ENCODE assay signal across 8 cellular contexts in genomic region chr6:26025894-26026832, GRCh38.
DNase-seq lines count a peak whose midpoint lies in the region; TF ChIP-seq lines count a peak whose summit lies in the region.

No MANE protein-coding gene starts in this region.

- no peaks in the 10 kb centered on the region for H3K27me3 Mint-ChIP-seq in osteocyte (ENCODE audit: unreplicated experiment)

- peaks cover 39% of the 10 kb centered on the region for H3K4me1 Mint-ChIP-seq in osteocyte (ENCODE audit: unreplicated experiment)

- H3K4me3 ChIP-seq in HFF-Myc (replicated peaks; ENCODE audit: low read depth, low read length): peak overlapping the region; percentile 59
- peak overlapping the region; percentile 55 for H3K4me3 ChIP-seq in NB4 (ENCODE audit: low read depth, low read length)
- H3K4me3 ChIP-seq in transverse colon: peak overlapping the region; percentile 48 to 66 (median 55)

- no peaks in the 10 kb centered on the region for H3K36me3 Mint-ChIP-seq in osteocyte (ENCODE audit: unreplicated experiment)

- H3K27me3 ChIP-seq in transverse colon: no peaks in the 10 kb centered on the region

- peak overlapping the region; percentile 98 for H3K27ac Mint-ChIP-seq in osteocyte (ENCODE audit: unreplicated experiment)

- no peaks in the 10 kb centered on the region for H3K9me3 ChIP-seq in transverse colon

- H3K9me3 Mint-ChIP-seq in osteocyte (ENCODE audit: unreplicated experiment): no peaks in the 10 kb centered on the region

- DNase-seq in GDM1 (lab: John Stamatoyannopoulos, UW) (peak; percentile 84), HFF-Myc (ENCODE audit: extremely low read depth, low read depth) (peak; percentile 91), NB4 (ENCODE audit: low read depth) (peak; percentile 97), SK-N-DZ (ENCODE audit: low spot score) (peak; percentile 95), head of caudate nucleus (peak; percentile 70 to 93 (median 84)), osteocyte (ENCODE audit: extremely low spot score, unreplicated experiment) (peak; percentile 95), transverse colon (peak; percentile 98)
- peak; percentile 86 for DNase-seq in activated naive CD4-positive, alpha-beta T cell treated with anti-CD3 and anti-CD28 coated beads, Interleukin-2, amount 50 U/mL, for 16 hours

- peaks cover 0 to 25% (median 18%) of the 10 kb centered on the region in 4 donors for H3K4me1 ChIP-seq in transverse colon

- no peak for TF ChIP-seq EP300 in transverse colon (IDR thresholded peaks at IDR 0.05; ENCODE audit: low read depth)

- intact Hi-C loops in head of caudate nucleus (cut with DNase I) (no loop called here), transverse colon (cut with DNase I; ENCODE audit: low total_unique reads) (no loop called here)

- no peak for TF ChIP-seq POLR2A in NB4 (IDR thresholded peaks at IDR 0.05; ENCODE audit: extremely low read depth, insufficient read length)
- no peak for TF ChIP-seq POLR2A in transverse colon (IDR thresholded peaks at IDR 0.05)

- in situ Hi-C loops in transverse colon (cut with MboI; ENCODE audit: low pct_ligation_motif_present in 1 of 4, low pct_unique_long_range_greater_than_20kb in 1 of 4, low sequenced_read_pairs in 3 of 4): loop anchor here in 3 of 4 donors (10.0 to 25.0 kb wide), 3 partner anchors 179 to 1786 kb away; a partner anchor contains a TSS

- H3K36me3 ChIP-seq in transverse colon: no peaks in the 10 kb centered on the region

- peak overlapping the region; percentile 93 for H3K4me3 Mint-ChIP-seq in osteocyte (ENCODE audit: unreplicated experiment)

- TF ChIP-seq CTCF in HFF-Myc (IDR thresholded peaks at IDR 0.05; ENCODE audit: low read depth, low read length, missing control alignments) (peak; percentile 91), NB4 (IDR thresholded peaks at IDR 0.05; ENCODE audit: low read depth, low read length) (peak; percentile 89), osteocyte (IDR thresholded peaks at IDR 0.05) (peak; percentile 90), transverse colon (IDR thresholded peaks at IDR 0.05) (peak; percentile 73 to 97 (median 88))

- WGBS in transverse colon (ENCODE audit: low coverage in 1 of 2), 2 donors: 1 to 2% methylated on average over 8 to 23 of the region's 23 CpGs

- H3K27ac ChIP-seq in transverse colon: peak overlapping the region; percentile 90 to 98 (median 96)

Comparison
In these comparisons a context has a peak if more than half of its experiments do, and no peak if none do; other contexts are left out.
1. Peak in every context shown above with its lines: DNase-seq, H3K4me3 ChIP-seq and H3K27ac ChIP-seq.